9 cellular contexts compared by ENCODE assay signal in genomic region chr17:39700148-39700987, GRCh38. TPM values are rescaled to one million over a fixed set of nuclear protein-coding genes. Genes with fewer than 3 reads are reported as not detected.
DNase-seq lines count a peak whose midpoint lies in the region; ATAC-seq and TF ChIP-seq lines count a peak whose summit lies in the region.
"Had no signal": no experiment of that assay in that cellular context is flagged by ENCODE, and none has a peak within 500 bp of the region (broad histone marks: within the 10 kb centered on the region; RNA-seq: fewer than 3 reads in every experiment).

No MANE protein-coding gene starts in this region.

- DNase-seq in GM20000 (ENCODE audit: low spot score) (peak; percentile 47), breast epithelium (ENCODE audit: low spot score in 2 of 2) (no peak), iPS-NIHi11 (ENCODE audit: low spot score) (peak; percentile 62), skeletal muscle cell (ENCODE audit: low read depth) (no peak), RPMI8226 (no peak), cerebellar nuclear complex (lab: John Stamatoyannopoulos, UW) (no peak)
- DNase-seq in effector CD8-positive, alpha-beta T cell (lab: John Stamatoyannopoulos, UW) = no peak

- H3K4me1 ChIP-seq in breast epithelium = peaks cover 4 to 25% of the 10 kb centered on the region in 2 donors

- intact Hi-C loops in breast epithelium (cut with DNase I; ENCODE audit: low total_unique reads) = no loop called here

- no peak for TF ChIP-seq CTCF in GM20000 (IDR thresholded peaks at IDR 0.05; ENCODE audit: extremely low read depth, missing control alignments)
- TF ChIP-seq CTCF in breast epithelium (IDR thresholded peaks at IDR 0.05) = no peak

- H3K4me3 ChIP-seq in breast epithelium (peak overlapping the region; percentile 78 to 97 (median 87)), skeletal muscle cell (ENCODE audit: low read depth, low read length) (peak overlapping the region; percentile 87)

- H3K27ac ChIP-seq in breast epithelium = peak overlapping the region; percentile 94 to 98

- H3K27me3 ChIP-seq in breast epithelium = no peaks in the 10 kb centered on the region

- H3K36me3 ChIP-seq in breast epithelium = no peaks in the 10 kb centered on the region

- ATAC-seq in GM21576 (IDR thresholded peaks at IDR 0.05; ENCODE audit: unreplicated experiment) = no peak

- no peak for TF ChIP-seq POLR2A in breast epithelium (IDR thresholded peaks at IDR 0.05)

- no peaks in the 10 kb centered on the region for H3K9me3 ChIP-seq in breast epithelium

RNA-seq across cellular contexts. Expression of gene ERBB2, which starts 0.5 kb away (rescaled TPM):
- total RNA-seq in breast epithelium = 100 to 1,000 TPM in 1 of 3 donors, 10 to 100 TPM in 2; 13.1 to 118 (median 59.0) TPM

RNA-seq across cellular contexts. Expression of gene PGAP3, which starts 12.5 kb away (rescaled TPM):
- 10 to 100 TPM; 11.7 to 23.7 (median 21.6) TPM for total RNA-seq in breast epithelium

RNA-seq across cellular contexts. Expression of gene MIEN1, which starts 30.0 kb away (rescaled TPM):
- 10 to 100 TPM; 50.7 to 68.2 (median 61.6) TPM for total RNA-seq in breast epithelium

RNA-seq across cellular contexts. Expression of gene PNMT, which starts 32.1 kb away (rescaled TPM):
- total RNA-seq in breast epithelium = 1 to 10 TPM; 1.6 to 9.5 (median 5.1) TPM
- total RNA-seq: NCI-H460 had no signal

RNA-seq across cellular contexts. Expression of gene TCAP, which starts 35.2 kb away (rescaled TPM):
- under 1 TPM; 0.48 to 0.73 (median 0.66) TPM for total RNA-seq in breast epithelium

Comparison
In these comparisons a context has a peak if more than half of its experiments do, and no peak if none do; other contexts are left out.
1. DNase-seq: peak in GM20000 (single experiment) and iPS-NIHi11 (single experiment); none in breast epithelium (0 of 2), skeletal muscle cell (single experiment), effector CD8-positive, alpha-beta T cell (single experiment), RPMI8226 (single experiment) and cerebellar nuclear complex (0 of 2).